In genomic region chr1:167262820-167263219, GRCh38 we compare ENCODE assay signal across 25 cellular contexts. TPM values are rescaled to one million over a fixed set of nuclear protein-coding genes. Genes with fewer than 3 reads are reported as not detected.
DNase-seq lines count a peak whose midpoint lies in the region; ATAC-seq and TF ChIP-seq lines count a peak whose summit lies in the region.
"Had no signal": no experiment of that assay in that cellular context is flagged by ENCODE, and none has a peak within 500 bp of the region (broad histone marks: within the 10 kb centered on the region; RNA-seq: fewer than 3 reads in every experiment).

No MANE protein-coding gene starts in this region.

- intact Hi-C loops in left ventricle myocardium superior (cut with micrococcal nuclease) = no loop called here

- no peaks in the 10 kb centered on the region for H3K36me3 ChIP-seq in KMS-11 (ENCODE audit: insufficient read depth)
- H3K36me3 ChIP-seq: tibial nerve had no signal

- H3K4me2 ChIP-seq in KMS-11 = peak overlapping the region; percentile 2; the same call in 1 of the 2 replicates

- peaks cover 4% of the 10 kb centered on the region; the same call in 1 of the 2 replicates for H3K79me2 ChIP-seq in KMS-11 (ENCODE audit: insufficient read depth, low read depth)

- TF ChIP-seq CTCF in KMS-11 (conservative IDR thresholded peaks at IDR 0.05; ENCODE audit: low read depth, low read length) (no peak), fibroblast of villous mesenchyme (IDR thresholded peaks at IDR 0.05; ENCODE audit: insufficient read depth, low read depth, low read length) (no peak)

- no peaks in the 10 kb centered on the region for H4K20me1 ChIP-seq in KMS-11 (ENCODE audit: insufficient read depth)

- H2AFZ ChIP-seq in KMS-11 (ENCODE audit: low read depth) = no peak overlapping the region

- no peak overlapping the region for H3K9ac ChIP-seq in KMS-11

- no peak overlapping the region for H3K27ac ChIP-seq in KMS-11
- H3K27ac ChIP-seq: HL-60, tibial nerve had no signal

- peaks cover 22% of the 10 kb centered on the region for H3K4me1 ChIP-seq in KMS-11 (ENCODE audit: low read depth, poor library complexity, severe bottlenecking)

- DNase-seq in DMS79 (lab: John Stamatoyannopoulos, UW) (peak; percentile 46), NCI-H2196 (lab: John Stamatoyannopoulos, UW; ENCODE audit: unreplicated experiment) (peak; percentile 36), fibroblast of villous mesenchyme (ENCODE audit: low read depth) (peak; percentile 3), left ventricle myocardium superior (no peak), NCI-H526 (lab: John Stamatoyannopoulos, UW) (no peak)
- DNase-seq: activated CD4-positive, alpha-beta T cell treated with anti-CD3 and anti-CD28 coated beads, Interleukin-2, amount 50 U/mL, for 4 hours; activated naive CD8-positive, alpha-beta T cell treated with anti-CD3 and anti-CD28 coated beads, Interleukin-2, amount 50 U/mL, for 24 hours; activated T-cell treated with anti-CD3 and anti-CD28 coated beads, Interleukin-2, amount 50 U/mL, for 72 hours; C1 segment of cervical spinal cord; central memory CD4-positive, alpha-beta T cell; effector memory CD8-positive, alpha-beta T cell; EL; MV-4-11; NCI-H1694 treated with DMSO at 0.1 percent for 48 hours; NCI-H446 treated with DMSO at 0.1 percent for 48 hours; nephron progenitor cell; Right ventricle myocardium superior; stimulated activated CD4-positive, alpha-beta T cell treated with anti-CD3 and anti-CD28 coated beads, Interleukin-15, amount 100 ng/mL, for 24 hours; stimulated activated CD4-positive, alpha-beta T cell treated with anti-CD3 and anti-CD28 coated beads, Interleukin-4, amount 100 ng/mL, for 4 hours; T-helper 17 cell had no signal

- H3K27me3 ChIP-seq in KMS-11 (ENCODE audit: insufficient read depth, low read depth) = no peaks in the 10 kb centered on the region
- H3K27me3 ChIP-seq: tibial nerve had no signal

- ATAC-seq in left ventricle myocardium superior = no peak
- ATAC-seq in GM21526 (IDR thresholded peaks at IDR 0.05; ENCODE audit: low FRiP score, unreplicated experiment) = no peak
- ATAC-seq: activated CD4-positive, CD25-positive, alpha-beta regulatory T cell treated with anti-CD3 and anti-CD28 coated beads, Interleukin-2, amount 50 U/mL, for 24 hours; activated naive CD8-positive, alpha-beta T cell treated with anti-CD3 and anti-CD28 coated beads, Interleukin-2, amount 50 U/mL, for 24 hours; activated T-cell treated with anti-CD3 and anti-CD28 coated beads, Interleukin-2, amount 50 U/mL, for 72 hours; effector memory CD8-positive, alpha-beta T cell; T-helper 17 cell had no signal

- H3K4me3 ChIP-seq in KMS-11 (IDR thresholded peaks at IDR 0.05; ENCODE audit: insufficient read depth, low read depth, low read length) = no peak overlapping the region
- H3K4me3 ChIP-seq in fibroblast of villous mesenchyme (ENCODE audit: low read depth, low read length) = no peak overlapping the region
- H3K4me3 ChIP-seq: tibial nerve had no signal

RNA-seq across cellular contexts. Expression of gene POU2F1, which starts 42.1 kb away (rescaled TPM):
- 5.8 and 6.9 TPM in 2 replicates for total RNA-seq in fibroblast of villous mesenchyme
- total RNA-seq in left ventricle myocardium superior = 5.9 TPM

Comparison
In these comparisons a context has a peak if more than half of its experiments do, and no peak if none do; other contexts are left out.
1. DNase-seq: peak in DMS79 (single experiment), NCI-H2196 (single experiment) and fibroblast of villous mesenchyme (single experiment); none in left ventricle myocardium superior (single experiment) and NCI-H526 (0 of 2).